18 cellular contexts compared by ENCODE assay signal in genomic region chr18:23042133-23042532, GRCh38.
"Had no signal": no experiment of that assay in that cellular context is flagged by ENCODE, and none has a peak within 500 bp of the region (broad histone marks: within the 10 kb centered on the region; RNA-seq: fewer than 3 reads in every experiment).

No MANE protein-coding gene starts in this region.

- H3K4me3 ChIP-seq: SJSA1, SK-N-MC had no signal

- ATAC-seq: Panc1 had no signal

- DNase-seq: KBM-7, MM.1S, NCI-H1092 treated with DMSO at 0.1 percent for 48 hours, NCI-H1436, NCI-H187, NCI-H2029, NCI-H2081 treated with DMSO at 0.1 percent for 48 hours, NCI-H2171, NCI-H226, NCI-H446, NCI-H510A, NCI-H524 treated with DMSO at 0.1 percent for 48 hours, NCI-H69, NCI-H774, SHP77 had no signal
